Comparison of ENCODE assay signal across 8 cellular contexts in the genomic region with DNA sequence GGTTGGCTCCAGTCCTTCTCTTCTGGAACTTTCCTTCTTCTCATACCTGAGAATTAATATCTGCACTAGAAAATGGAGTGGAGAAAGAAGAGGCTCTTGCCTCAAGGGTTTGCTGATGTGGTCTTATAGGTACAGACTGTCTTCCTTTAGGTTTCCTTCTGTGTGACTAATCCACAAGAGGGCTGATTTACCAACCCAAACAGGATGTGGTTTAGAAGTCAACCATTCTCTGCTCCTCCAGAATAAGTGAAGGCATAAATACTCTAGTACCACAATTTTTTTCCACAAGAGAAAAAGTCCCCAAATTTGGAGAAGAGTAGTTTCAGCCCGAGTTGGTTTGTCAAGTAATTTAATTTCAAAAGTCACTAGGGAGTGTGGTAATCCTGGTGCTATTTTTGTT.
A peak's percentile ranks its signal among the peaks of the same experiment; 100 is the strongest.
DNase-seq lines count a peak whose midpoint lies in the region; ATAC-seq and TF ChIP-seq lines count a peak whose summit lies in the region.

No MANE protein-coding gene starts in this region.

- CTCF ChIA-PET in CD8-positive, alpha-beta T cell (lab: Charles Lee): interaction anchor here (1.2 to 1.7 kb wide), 2 partner anchors 19 to 56 kb away, joined by 5 to 8 read pairs; no protein-coding TSS in a partner anchor

- peak overlapping the region; percentile 65 for H3K27ac Mint-ChIP-seq in CD8-positive, alpha-beta T cell
- H3K27ac Mint-ChIP-seq in HFFc6: peak overlapping the region; percentile 95

- TF ChIP-seq CTCF in CD8-positive, alpha-beta T cell (IDR thresholded peaks at IDR 0.05): no peak
- TF ChIP-seq CTCF in HFFc6 (IDR thresholded peaks at IDR 0.05) (no peak; the same call in 1 of the 2 replicates), thyroid gland (IDR thresholded peaks at IDR 0.05) (no peak)

- 63 to 68% methylated on average over 1 of the region's 1 CpG for WGBS in thyroid gland, 2 donors

- ATAC-seq in CD8-positive, alpha-beta T cell: peak; percentile 95
- no peak for ATAC-seq in GM21723 (IDR thresholded peaks at IDR 0.05; ENCODE audit: unreplicated experiment)

- no peaks in the 10 kb centered on the region for H3K9me3 ChIP-seq in CD8-positive, alpha-beta T cell (ENCODE audit: low read length)
- no peaks in the 10 kb centered on the region for H3K9me3 ChIP-seq in SJSA1 (replicated peaks)
- H3K9me3 ChIP-seq in thyroid gland: no peaks in the 10 kb centered on the region

- H3K4me1 Mint-ChIP-seq in CD8-positive, alpha-beta T cell (ENCODE audit: low read depth): peaks cover 38% of the 10 kb centered on the region
- H3K4me1 Mint-ChIP-seq in HFFc6 (ENCODE audit: low read depth): peaks cover 84% of the 10 kb centered on the region

- H3K27ac ChIP-seq in CD8-positive, alpha-beta T cell (ENCODE audit: low read depth, low read length): no peak overlapping the region
- H3K27ac ChIP-seq in SJSA1 (peak overlapping the region; percentile 38), thyroid gland (peak overlapping the region in 2 of 3 donors; percentile 32 to 47), substantia nigra (ENCODE audit: low read depth, low read length, poor library complexity, severe bottlenecking) (no peak overlapping the region)

- intact Hi-C loops in CD8-positive, alpha-beta T cell (cut with DNase I, micrococcal nuclease): loop anchor here in 1 of 2 experiments (5.0 to 10.0 kb wide), 2 partner anchors 94 to 116 kb away; no protein-coding TSS in a partner anchor
- intact Hi-C loops in thyroid gland (cut with DNase I): no loop called here

- peak in 1 of 7 experiments; percentile 21 for DNase-seq in CD8-positive, alpha-beta T cell
- peak; percentile 85 for DNase-seq in HFFc6
- peak in 1 of 2 experiments; percentile 87 for DNase-seq in SJSA1 (ENCODE audit: low read depth in 1 of 2, low spot score in 2 of 2)
- peak; percentile 80 for DNase-seq in fibroblast of gingiva (ENCODE audit: low read depth)
- no peak for DNase-seq in thyroid gland
- DNase-seq in substantia nigra (lab: John Stamatoyannopoulos, UW): no peak
- no peak for DNase-seq in activated effector memory CD4-positive, alpha-beta T cell treated with anti-CD3 and anti-CD28 coated beads, Interleukin-2, amount 50 U/mL, for 16 hours

- H3K4me3 Mint-ChIP-seq in CD8-positive, alpha-beta T cell: peak overlapping the region; percentile 37
- H3K4me3 Mint-ChIP-seq in HFFc6: peak overlapping the region; percentile 81

- H3K27me3 ChIP-seq in CD8-positive, alpha-beta T cell (ENCODE audit: insufficient read depth, low read length): no peaks in the 10 kb centered on the region
- H3K27me3 ChIP-seq in SJSA1 (replicated peaks) (no peaks in the 10 kb centered on the region), thyroid gland (no peaks in the 10 kb centered on the region)

- H3K36me3 Mint-ChIP-seq in CD8-positive, alpha-beta T cell: no peaks in the 10 kb centered on the region
- peaks cover 78% of the 10 kb centered on the region for H3K36me3 Mint-ChIP-seq in HFFc6 (ENCODE audit: low read depth)

- H3K27me3 Mint-ChIP-seq in CD8-positive, alpha-beta T cell (ENCODE audit: low read depth): no peaks in the 10 kb centered on the region
- H3K27me3 Mint-ChIP-seq in HFFc6 (ENCODE audit: insufficient read depth): peaks cover 7% of the 10 kb centered on the region

- H3K4me3 ChIP-seq in CD8-positive, alpha-beta T cell (ENCODE audit: low read depth, low read length): peak overlapping the region; percentile 26
- no peak overlapping the region for H3K4me3 ChIP-seq in SJSA1
- no peak overlapping the region for H3K4me3 ChIP-seq in thyroid gland (replicated peaks in 1 of 3)

- no peak for TF ChIP-seq POLR2A in thyroid gland (IDR thresholded peaks at IDR 0.05)

- H3K36me3 ChIP-seq in CD8-positive, alpha-beta T cell (ENCODE audit: insufficient read depth, low read length): no peaks in the 10 kb centered on the region
- H3K36me3 ChIP-seq in SJSA1 (peaks cover 75% of the 10 kb centered on the region), thyroid gland (peaks cover 0 to 3% of the 10 kb centered on the region in 2 donors)

- POLR2A ChIA-PET in CD8-positive, alpha-beta T cell (lab: Charles Lee): interaction anchor here (2.7 kb wide), 1 partner anchor 19 kb away, joined by 7 read pairs; no protein-coding TSS in a partner anchor

- H3K9me3 Mint-ChIP-seq in CD8-positive, alpha-beta T cell: peaks cover 5% of the 10 kb centered on the region
- no peaks in the 10 kb centered on the region for H3K9me3 Mint-ChIP-seq in HFFc6

- H3K4me1 ChIP-seq in CD8-positive, alpha-beta T cell (ENCODE audit: insufficient read depth, low read length): peaks cover 28% of the 10 kb centered on the region
- H3K4me1 ChIP-seq in SJSA1 (replicated peaks) (peaks cover 65% of the 10 kb centered on the region), thyroid gland (peaks cover 0 to 5% of the 10 kb centered on the region in 2 donors)

Comparison
In these comparisons a context has a peak if more than half of its experiments do, and no peak if none do; other contexts are left out.
1. DNase-seq: peak in HFFc6 (single experiment) and fibroblast of gingiva (single experiment); none in thyroid gland (0 of 2), substantia nigra (0 of 49) and activated effector memory CD4-positive, alpha-beta T cell treated with anti-CD3 and anti-CD28 coated beads, Interleukin-2, amount 50 U/mL, for 16 hours (single experiment).
2. H3K27ac ChIP-seq: peak in SJSA1 (single experiment) and thyroid gland (2 of 3); none in CD8-positive, alpha-beta T cell (single experiment) and substantia nigra (single experiment).